Comparison of ENCODE assay signal across 29 cellular contexts in the genomic region with DNA sequence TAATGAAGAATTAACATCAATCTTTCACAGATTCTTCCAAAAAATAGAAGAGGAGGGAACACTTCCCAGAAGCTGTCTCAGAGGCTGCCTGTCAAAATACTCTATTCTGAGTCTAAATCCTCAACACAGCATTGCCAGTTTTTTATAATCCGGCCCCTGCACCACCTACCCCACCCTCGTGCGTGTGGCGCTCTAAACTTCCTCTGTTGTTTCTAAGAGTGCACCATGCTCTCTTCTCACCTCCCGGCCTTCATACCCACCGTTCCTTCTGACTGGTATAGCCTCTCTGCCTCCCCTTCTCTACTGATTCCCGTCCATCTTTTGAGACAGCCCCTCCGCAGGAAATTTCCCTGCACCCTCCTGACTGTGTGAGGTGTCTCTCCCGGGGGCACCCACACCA.
"Had no signal": no experiment of that assay in that cellular context is flagged by ENCODE, and none has a peak within 500 bp of the region (broad histone marks: within the 10 kb centered on the region; RNA-seq: fewer than 3 reads in every experiment).

No MANE protein-coding gene starts in this region.

- H3K27ac Mint-ChIP-seq: activated CD8-positive, alpha-beta memory T cell treated with anti-CD3 and anti-CD28 coated beads, Interleukin-2, amount 10 ng/mL, durations not matched to agents 7 days and 5 days; activated T-cell treated with anti-CD3 and anti-CD28 coated beads, Interleukin-2, amount 50 U/mL, for 24 hours; activated T-helper 1 cell treated with anti-CD3 and anti-CD28 coated beads, Interleukin-12 subunit alpha, Interleukin-12 subunit beta, Interleukin-2, Interleukin-4 antibody, amounts not matched to agents 30 ng/mL and 10 ng/mL and 1 ng/mL, durations not matched to agents 14 hours and 24 hours and 36 hours; T-helper 1 cell treated with Interleukin-12 subunit alpha and Interleukin-12 subunit beta and Interleukin-4 antibody, amounts not matched to agents 30 μg/mL and 1 μg/mL, for 36 hours had no signal

- H3K36me3 Mint-ChIP-seq: activated CD8-positive, alpha-beta memory T cell treated with anti-CD3 and anti-CD28 coated beads, Interleukin-2, amount 10 ng/mL, durations not matched to agents 7 days and 5 days; activated naive CD8-positive, alpha-beta T cell treated with anti-CD3 and anti-CD28 coated beads, Interleukin-2, amount 10 ng/mL, durations not matched to agents 7 days and 5 days had no signal

- H3K4me3 ChIP-seq: adrenal gland, breast epithelium, K562, Peyer's patch, SJCRH30 had no signal

- H3K4me1 ChIP-seq: adrenal gland, breast epithelium, Peyer's patch, SJCRH30 had no signal

- H3K27me3 Mint-ChIP-seq: activated CD8-positive, alpha-beta memory T cell treated with anti-CD3 and anti-CD28 coated beads, Interleukin-2, amount 10 ng/mL, durations not matched to agents 7 days and 5 days; activated naive CD8-positive, alpha-beta T cell treated with anti-CD3 and anti-CD28 coated beads, Interleukin-2, amount 10 ng/mL, durations not matched to agents 7 days and 5 days; activated T-cell treated with anti-CD3 and anti-CD28 coated beads, Interleukin-2, amount 50 U/mL, for 24 hours had no signal

- H3K9me3 ChIP-seq: adrenal gland, breast epithelium, Peyer's patch, SJCRH30, SK-N-SH had no signal

- H3K9me3 Mint-ChIP-seq: activated naive CD8-positive, alpha-beta T cell treated with anti-CD3 and anti-CD28 coated beads, Interleukin-2, amount 10 ng/mL, durations not matched to agents 7 days and 5 days; activated T-cell treated with anti-CD3 and anti-CD28 coated beads, Interleukin-2, amount 50 U/mL, for 24 hours; activated T-helper 1 cell treated with anti-CD3 and anti-CD28 coated beads, Interleukin-12 subunit alpha, Interleukin-12 subunit beta, Interleukin-2, Interleukin-4 antibody, amounts not matched to agents 30 ng/mL and 10 ng/mL and 1 ng/mL, durations not matched to agents 14 hours and 24 hours and 36 hours; T-helper 1 cell treated with Interleukin-12 subunit alpha and Interleukin-12 subunit beta and Interleukin-4 antibody, amounts not matched to agents 30 μg/mL and 1 μg/mL, for 36 hours had no signal

- H3K36me3 ChIP-seq: adrenal gland, breast epithelium, Peyer's patch, SJCRH30 had no signal

- H3K27ac ChIP-seq: adrenal gland, breast epithelium, Peyer's patch, RWPE1, SJCRH30 had no signal

- ATAC-seq: activated CD4-positive, CD25-positive, alpha-beta regulatory T cell treated with anti-CD3 and anti-CD28 coated beads, Interleukin-2, amount 50 U/mL, for 24 hours; activated CD8-positive, alpha-beta memory T cell treated with anti-CD3 and anti-CD28 coated beads, Interleukin-2, amount 10 ng/mL, durations not matched to agents 7 days and 5 days; K562 had no signal

- H3K27me3 ChIP-seq: adrenal gland, breast epithelium, Peyer's patch, SJCRH30 had no signal

- H3K4me3 Mint-ChIP-seq: activated CD8-positive, alpha-beta memory T cell treated with anti-CD3 and anti-CD28 coated beads, Interleukin-2, amount 10 ng/mL, durations not matched to agents 7 days and 5 days; activated naive CD8-positive, alpha-beta T cell treated with anti-CD3 and anti-CD28 coated beads, Interleukin-2, amount 10 ng/mL, durations not matched to agents 7 days and 5 days; activated T-cell treated with anti-CD3 and anti-CD28 coated beads, Interleukin-2, amount 50 U/mL, for 24 hours; activated T-helper 1 cell treated with anti-CD3 and anti-CD28 coated beads, Interleukin-12 subunit alpha, Interleukin-12 subunit beta, Interleukin-2, Interleukin-4 antibody, amounts not matched to agents 30 ng/mL and 10 ng/mL and 1 ng/mL, durations not matched to agents 14 hours and 24 hours and 36 hours; T-helper 1 cell treated with Interleukin-12 subunit alpha and Interleukin-12 subunit beta and Interleukin-4 antibody, amounts not matched to agents 30 μg/mL and 1 μg/mL, for 36 hours had no signal

- DNase-seq: activated CD4-positive, alpha-beta T cell treated with anti-CD3 and anti-CD28 coated beads for 48 hours; activated CD4-positive, alpha-beta T cell treated with anti-CD3 and anti-CD28 coated beads, Interleukin-2, amount 50 U/mL, for 4 hours; activated CD8-positive, alpha-beta memory T cell treated with anti-CD3 and anti-CD28 coated beads, Interleukin-2, amount 10 ng/mL, durations not matched to agents 7 days and 5 days; activated effector memory CD4-positive, alpha-beta T cell treated with Interleukin-2 at 50 U/mL for 16 hours; activated naive CD4-positive, alpha-beta T cell; activated naive CD8-positive, alpha-beta T cell treated with anti-CD3 and anti-CD28 coated beads, Interleukin-2, amount 10 ng/mL, durations not matched to agents 7 days and 5 days; activated T-cell treated with anti-CD3 and anti-CD28 coated beads, Interleukin-2, amount 50 U/mL, for 24 hours; adrenal gland; anterior cingulate cortex; Karpas-422; NCI-H1092; NCI-H1417; NCI-H1930; NCI-H2107; NCI-H2171 treated with DMSO at 0.1 percent for 48 hours; NCI-H345; NCI-H510A treated with DMSO at 0.1 percent for 48 hours; NCI-H69; NK-92 treated with Interleukin-12 subunit alpha and Interleukin-12 subunit beta, amount 100 ng/mL, for 24 hours; Peyer's patch; Right ventricle myocardium superior; SJCRH30; SK-N-SH had no signal
